20 cellular contexts compared by ENCODE assay signal in genomic region chr5:116759860-116760644, GRCh38.
DNase-seq lines count a peak whose midpoint lies in the region; ATAC-seq, FAIRE-seq and TF ChIP-seq lines count a peak whose summit lies in the region.
"Had no signal": no experiment of that assay in that cellular context is flagged by ENCODE, and none has a peak within 500 bp of the region (broad histone marks: within the 10 kb centered on the region; RNA-seq: fewer than 3 reads in every experiment).

No MANE protein-coding gene starts in this region.

- H3K9me3 ChIP-seq in neuron (ENCODE audit: low read length) (peaks cover 2% of the 10 kb centered on the region), lower lobe of right lung (no peaks in the 10 kb centered on the region)
- H3K9me3 ChIP-seq: heart right ventricle, Peyer's patch had no signal

- no peaks in the 10 kb centered on the region for H3K36me3 ChIP-seq in neuron (ENCODE audit: insufficient read depth, low read length)
- no peaks in the 10 kb centered on the region for H3K36me3 ChIP-seq in lower lobe of right lung
- H3K36me3 ChIP-seq: heart right ventricle, Peyer's patch had no signal

- H2AFZ ChIP-seq in neuron (ENCODE audit: low read depth, low read length) = peak overlapping the region; percentile 8
- H2AFZ ChIP-seq: parathyroid adenoma had no signal

- H3K27me3 ChIP-seq in neuron (ENCODE audit: insufficient read depth, low read length) (no peaks in the 10 kb centered on the region), lower lobe of right lung (ENCODE audit: low read depth) (no peaks in the 10 kb centered on the region)
- H3K27me3 ChIP-seq: heart right ventricle, Peyer's patch had no signal

- no peak for FAIRE-seq in RCC 7860 (lab: Jason Lieb, UNC)
- FAIRE-seq: bronchial epithelial cell had no signal

- H3K9me3 Mint-ChIP-seq in stimulated activated naive B cell treated with anti-CD40 and anti-IgM and Interleukin-4, amounts not matched to agents 10 μg/mL and 1 μg/mL and 100 μg/mL, for 72 hours = peaks cover 0 to 3% of the 10 kb centered on the region in 2 donors
- H3K9me3 Mint-ChIP-seq: activated CD4-positive, alpha-beta T cell treated with anti-CD3 and anti-CD28 coated beads, Interleukin-2, amount 10 ng/mL, durations not matched to agents 24 days and 14 days; activated T-helper 17 cell treated with anti-CD3 and anti-CD28 coated beads, Interleukin-2, amount 50 U/mL, for 72 hours had no signal

- ATAC-seq in lower lobe of right lung = no peak
- ATAC-seq in stimulated activated naive B cell treated with anti-CD40 and anti-IgM and Interleukin-4, amounts not matched to agents 10 μg/mL and 1 μg/mL and 100 μg/mL, for 72 hours (replicated peaks) = no peak
- ATAC-seq: activated T-helper 17 cell treated with anti-CD3 and anti-CD28 coated beads, Interleukin-2, amount 50 U/mL, for 72 hours; T-helper 17 cell had no signal

- peaks cover 11% of the 10 kb centered on the region for H3K4me1 ChIP-seq in neuron (ENCODE audit: insufficient read depth, low read length)
- no peaks in the 10 kb centered on the region for H3K4me1 ChIP-seq in lower lobe of right lung
- H3K4me1 ChIP-seq: heart right ventricle, parathyroid adenoma, Peyer's patch had no signal

- H3K4me1 Mint-ChIP-seq in stimulated activated naive B cell treated with anti-CD40 and anti-IgM and Interleukin-4, amounts not matched to agents 10 μg/mL and 1 μg/mL and 100 μg/mL, for 72 hours = peaks cover 2 to 5% of the 10 kb centered on the region in 2 donors
- H3K4me1 Mint-ChIP-seq: activated CD4-positive, alpha-beta T cell treated with anti-CD3 and anti-CD28 coated beads, Interleukin-2, amount 10 ng/mL, durations not matched to agents 24 days and 14 days; activated T-helper 17 cell treated with anti-CD3 and anti-CD28 coated beads, Interleukin-2, amount 50 U/mL, for 72 hours; B cell; T-helper 17 cell had no signal

- intact Hi-C loops in lower lobe of right lung (cut with DNase I) = no loop called here

- no peak overlapping the region for H3K27ac Mint-ChIP-seq in stimulated activated naive B cell treated with anti-CD40 and anti-IgM and Interleukin-4, amounts not matched to agents 10 μg/mL and 1 μg/mL and 100 μg/mL, for 72 hours
- H3K27ac Mint-ChIP-seq: activated CD4-positive, alpha-beta T cell treated with anti-CD3 and anti-CD28 coated beads, Interleukin-2, amount 10 ng/mL, durations not matched to agents 24 days and 14 days; activated T-helper 17 cell treated with anti-CD3 and anti-CD28 coated beads, Interleukin-2, amount 50 U/mL, for 72 hours; B cell; T-helper 17 cell had no signal

- H3K27ac ChIP-seq in lower lobe of right lung = no peak overlapping the region
- H3K27ac ChIP-seq: heart right ventricle, parathyroid adenoma had no signal

- TF ChIP-seq CTCF in lower lobe of right lung (IDR thresholded peaks at IDR 0.05) = no peak

- H3K27me3 Mint-ChIP-seq in stimulated activated naive B cell treated with anti-CD40 and anti-IgM and Interleukin-4, amounts not matched to agents 10 μg/mL and 1 μg/mL and 100 μg/mL, for 72 hours = peaks cover 4 to 5% of the 10 kb centered on the region in 2 donors
- H3K27me3 Mint-ChIP-seq: activated CD4-positive, alpha-beta T cell treated with anti-CD3 and anti-CD28 coated beads, Interleukin-2, amount 10 ng/mL, durations not matched to agents 24 days and 14 days; B cell had no signal

- H3K4me3 Mint-ChIP-seq in stimulated activated naive B cell treated with anti-CD40 and anti-IgM and Interleukin-4, amounts not matched to agents 10 μg/mL and 1 μg/mL and 100 μg/mL, for 72 hours = no peak overlapping the region
- H3K4me3 Mint-ChIP-seq: activated CD4-positive, alpha-beta T cell treated with anti-CD3 and anti-CD28 coated beads, Interleukin-2, amount 10 ng/mL, durations not matched to agents 24 days and 14 days; activated T-helper 17 cell treated with anti-CD3 and anti-CD28 coated beads, Interleukin-2, amount 50 U/mL, for 72 hours; B cell; T-helper 17 cell had no signal

- H3K4me3 ChIP-seq in neuron (ENCODE audit: low read length) (peak overlapping the region; percentile 6), lower lobe of right lung (no peak overlapping the region)
- H3K4me3 ChIP-seq: heart right ventricle, Peyer's patch had no signal

- DNase-seq in COR-L47 (lab: John Stamatoyannopoulos, UW) (peak; percentile 36), NCI-H2171 (lab: John Stamatoyannopoulos, UW) (peak; percentile 61), ecto neural progenitor cell (ENCODE audit: low spot score) (peak; percentile 75), lower lobe of right lung (no peak), kidney tubule cell (ENCODE audit: low spot score) (no peak), RCC 7860 (ENCODE audit: low spot score) (no peak)
- DNase-seq in stimulated activated naive B cell treated with anti-CD40 and anti-IgM and Interleukin-4, amounts not matched to agents 10 μg/mL and 1 μg/mL and 100 μg/mL, for 72 hours = no peak
- DNase-seq: activated CD4-positive, alpha-beta T cell treated with anti-CD3 and anti-CD28 coated beads, Interleukin-2, amount 10 ng/mL, durations not matched to agents 24 days and 14 days; DND-41; heart right ventricle; NCI-H2107; Peyer's patch; stimulated activated CD4-positive, alpha-beta T cell treated with anti-CD3 and anti-CD28 coated beads, Interleukin-4, amount 100 ng/mL, for 1 hour; stimulated activated naive CD4-positive, alpha-beta T cell; T-helper 17 cell had no signal

- no peaks in the 10 kb centered on the region for H3K36me3 Mint-ChIP-seq in stimulated activated naive B cell treated with anti-CD40 and anti-IgM and Interleukin-4, amounts not matched to agents 10 μg/mL and 1 μg/mL and 100 μg/mL, for 72 hours

Comparison
In these comparisons a context has a peak if more than half of its experiments do, and no peak if none do; other contexts are left out.
1. DNase-seq: peak in COR-L47 (single experiment), NCI-H2171 (single experiment) and ecto neural progenitor cell (single experiment); none in lower lobe of right lung (single experiment), stimulated activated naive B cell treated with anti-CD40 and anti-IgM and Interleukin-4, amounts not matched to agents 10 μg/mL and 1 μg/mL and 100 μg/mL, for 72 hours (single experiment), kidney tubule cell (single experiment) and RCC 7860 (single experiment).